1 cellular context compared by ENCODE assay signal in genomic region chr1:198220428-198220827, GRCh38.
TF ChIP-seq lines count a peak whose summit lies in the region.

No MANE protein-coding gene starts in this region.

TF ChIP-seq in IMR-90, 13 proteins besides CTCF, POLR2A, EP300 and RAD21 (continued from another document):
- TF ChIP-seq USF2 (IDR thresholded peaks at IDR 0.05; ENCODE audit: low read depth, low read length) (no peak), SMC3 (IDR thresholded peaks at IDR 0.05; ENCODE audit: low read depth, low read length) (no peak), CEBPB (IDR thresholded peaks at IDR 0.05; ENCODE audit: low read depth, low read length) (no peak), ELK1 (IDR thresholded peaks at IDR 0.05; ENCODE audit: borderline replicate concordance, low read depth, low read length) (no peak)
